ENCODE assay signal across 21 cellular contexts in the genomic region with DNA sequence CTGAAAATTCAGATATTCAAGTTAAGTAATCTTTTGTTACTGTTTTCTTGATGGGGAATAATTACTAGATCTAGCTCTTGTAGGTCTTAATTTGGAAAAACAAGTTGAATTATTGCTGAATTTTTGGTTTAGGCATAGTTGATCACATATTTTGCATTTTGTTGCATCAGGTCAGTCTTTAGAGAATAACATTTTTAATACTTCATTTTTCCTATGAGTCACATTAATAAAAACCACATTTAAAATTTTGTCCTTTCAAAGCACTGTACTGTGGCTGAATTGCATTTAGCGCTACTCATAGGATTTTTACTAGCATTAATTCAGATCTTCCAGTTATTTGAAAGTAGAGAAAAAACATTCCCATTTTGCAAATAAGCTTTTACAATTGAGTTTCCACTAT. TPM values are rescaled to one million over a fixed set of nuclear protein-coding genes. Genes with fewer than 3 reads are reported as not detected.
DNase-seq lines count a peak whose midpoint lies in the region; ATAC-seq and TF ChIP-seq lines count a peak whose summit lies in the region.
"Had no signal": no experiment of that assay in that cellular context is flagged by ENCODE, and none has a peak within 500 bp of the region (broad histone marks: within the 10 kb centered on the region; RNA-seq: fewer than 3 reads in every experiment).

No MANE protein-coding gene starts in this region.

- peaks cover 16% of the 10 kb centered on the region for H3K36me3 Mint-ChIP-seq in CD4-positive, alpha-beta T cell (ENCODE audit: low read depth)
- H3K36me3 Mint-ChIP-seq in GM23338 (ENCODE audit: low read depth) (peaks cover 16% of the 10 kb centered on the region; the same call in 2 of the 3 replicates), naive B cell (peaks cover 12 to 16% of the 10 kb centered on the region in 2 donors)
- peaks cover 14% of the 10 kb centered on the region for H3K36me3 Mint-ChIP-seq in activated naive CD8-positive, alpha-beta T cell

- peaks cover 99% of the 10 kb centered on the region for H3K79me2 ChIP-seq in GM23338 (replicated peaks; ENCODE audit: insufficient read depth)
- H3K79me2 ChIP-seq in hepatocyte = peaks cover 100% of the 10 kb centered on the region

- intact Hi-C loops in CD4-positive, alpha-beta T cell (cut with DNase I, micrococcal nuclease) = loop anchor here in 1 of 2 experiments (10.0 kb wide), 1 partner anchor 246 kb away; a partner anchor contains a TSS

- peaks cover 57% of the 10 kb centered on the region for H4K20me1 ChIP-seq in GM23338 (replicated peaks; ENCODE audit: insufficient read depth)
- H4K20me1 ChIP-seq in hepatocyte (ENCODE audit: insufficient read depth, poor library complexity, severe bottlenecking) = peaks cover 93% of the 10 kb centered on the region

- no peak for TF ChIP-seq CTCF in CD4-positive, alpha-beta T cell (IDR thresholded peaks at IDR 0.05)
- TF ChIP-seq CTCF in GM23338 (conservative IDR thresholded peaks at IDR 0.05; ENCODE audit: low read depth in 2 of 2) (no peak), hepatocyte (IDR thresholded peaks at IDR 0.05; ENCODE audit: poor library complexity) (no peak)

- H2AFZ ChIP-seq in GM23338 (no peak overlapping the region), hepatocyte (no peak overlapping the region)
- H2AFZ ChIP-seq: parathyroid adenoma had no signal

- no peaks in the 10 kb centered on the region for H3K9me3 ChIP-seq in CD4-positive, alpha-beta T cell (ENCODE audit: control insufficient read depth, low read length)
- H3K9me3 ChIP-seq in hepatocyte (ENCODE audit: low read depth) = no peaks in the 10 kb centered on the region
- H3K9me3 ChIP-seq: ascending aorta, esophagus squamous epithelium, mucosa of descending colon, suprapubic skin had no signal

- 92% methylated on average over 1 of the region's 1 CpG for WGBS in hepatocyte (ENCODE audit: low lambda C conversion rate, missing lambda C conversion rate)

- H3K27ac Mint-ChIP-seq in CD4-positive, alpha-beta T cell = peak overlapping the region; percentile 95
- H3K27ac Mint-ChIP-seq in GM23338 = 0 out of 2 replicates have a peak overlapping the region, but pooled peaks have one; percentile 3
- H3K27ac Mint-ChIP-seq in activated naive CD8-positive, alpha-beta T cell = peak overlapping the region; percentile 96
- peak overlapping the region; percentile 81 to 100 (median 97) for H3K27ac Mint-ChIP-seq in naive B cell

- no peak for ATAC-seq in CD4-positive, alpha-beta T cell (ENCODE audit: poor library complexity)
- no peak for ATAC-seq in GM23338
- ATAC-seq in naive B cell (ENCODE audit: low read depth in 2 of 2) = no peak
- no peak for ATAC-seq in GM18511 (IDR thresholded peaks at IDR 0.05; ENCODE audit: unreplicated experiment)
- ATAC-seq: activated CD4-positive, CD25-positive, alpha-beta regulatory T cell treated with anti-CD3 and anti-CD28 coated beads, Interleukin-2, amount 50 U/mL, for 24 hours; mucosa of descending colon had no signal

- H3K27me3 Mint-ChIP-seq in CD4-positive, alpha-beta T cell = no peaks in the 10 kb centered on the region
- peaks cover 7% of the 10 kb centered on the region for H3K27me3 Mint-ChIP-seq in GM23338 (ENCODE audit: insufficient read depth, low read depth, poor library complexity)
- H3K27me3 Mint-ChIP-seq in activated naive CD8-positive, alpha-beta T cell = no peaks in the 10 kb centered on the region
- no peaks in the 10 kb centered on the region for H3K27me3 Mint-ChIP-seq in naive B cell

- CTCF ChIA-PET in CD4-positive, alpha-beta T cell (lab: Charles Lee) = interaction anchor here (1.0 to 1.4 kb wide), 3 partner anchors 22 to 110 kb away, joined by 3 to 4 read pairs (median 3); no protein-coding TSS in a partner anchor

- no peaks in the 10 kb centered on the region for H3K9me2 ChIP-seq in GM23338 (ENCODE audit: insufficient read depth)
- H3K9me2 ChIP-seq in hepatocyte (replicated peaks; ENCODE audit: insufficient read depth) = no peaks in the 10 kb centered on the region

- peak overlapping the region; percentile 35 for H3K4me3 Mint-ChIP-seq in CD4-positive, alpha-beta T cell
- H3K4me3 Mint-ChIP-seq in GM23338 (no peak overlapping the region), naive B cell (peak overlapping the region in 4 of 8 donors; percentile 36 to 60 (median 40))
- H3K4me3 Mint-ChIP-seq in activated naive CD8-positive, alpha-beta T cell = peak overlapping the region; percentile 28

- H3K4me3 ChIP-seq in GM23338 (no peak overlapping the region), hepatocyte (no peak overlapping the region)
- H3K4me3 ChIP-seq: ascending aorta, esophagus squamous epithelium, mucosa of descending colon, suprapubic skin had no signal

- no peaks in the 10 kb centered on the region for H3K9me3 Mint-ChIP-seq in CD4-positive, alpha-beta T cell
- H3K9me3 Mint-ChIP-seq in GM23338 (no peaks in the 10 kb centered on the region; the same call in 1 of the 3 replicates), naive B cell (peaks cover 3 to 12% (median 6%) of the 10 kb centered on the region in 7 donors)
- peaks cover 6% of the 10 kb centered on the region for H3K9me3 Mint-ChIP-seq in activated naive CD8-positive, alpha-beta T cell (ENCODE audit: low read depth)

- H3K27ac ChIP-seq in CD4-positive, alpha-beta T cell (ENCODE audit: low read depth, low read length) = peak overlapping the region; percentile 57
- H3K27ac ChIP-seq in GM23338 (ENCODE audit: low read depth) (no peak overlapping the region), hepatocyte (no peak overlapping the region)
- H3K27ac ChIP-seq: ascending aorta, C4-2B, esophagus squamous epithelium, parathyroid adenoma, suprapubic skin had no signal

- peaks cover 96% of the 10 kb centered on the region for H3K4me1 Mint-ChIP-seq in CD4-positive, alpha-beta T cell (ENCODE audit: low read depth)
- H3K4me1 Mint-ChIP-seq in GM23338 (peaks cover 63% of the 10 kb centered on the region), naive B cell (peaks cover 81 to 99% (median 90%) of the 10 kb centered on the region in 3 donors)
- peaks cover 96% of the 10 kb centered on the region for H3K4me1 Mint-ChIP-seq in activated naive CD8-positive, alpha-beta T cell (ENCODE audit: low read depth)

- no peaks in the 10 kb centered on the region for H3F3A ChIP-seq in GM23338 (replicated peaks; ENCODE audit: low read depth)

- no peak for DNase-seq in CD4-positive, alpha-beta T cell
- DNase-seq in GM23338 (ENCODE audit: low spot score) (no peak), naive B cell (no peak), hepatocyte (ENCODE audit: low spot score) (no peak), NCI-H748 treated with DMSO at 0.1 percent for 48 hours (lab: John Stamatoyannopoulos, UW) (no peak)
- no peak for DNase-seq in central memory CD4-positive, alpha-beta T cell
- DNase-seq: activated T-cell treated with anti-CD3 and anti-CD28 coated beads, Interleukin-2, amount 50 U/mL, for 1 hour; cortex of kidney; EL; esophagus squamous epithelium; hippocampal formation; mucosa of descending colon; NCI-H446 treated with DMSO at 0.1 percent for 48 hours; stimulated activated CD4-positive, alpha-beta T cell treated with anti-CD3 and anti-CD28 coated beads, Interleukin-12 subunit alpha, Interleukin-12 subunit beta, amount 100 ng/mL, for 4 hours had no signal

- H3K4me1 ChIP-seq in GM23338 (ENCODE audit: insufficient read depth) = peaks cover 38% of the 10 kb centered on the region
- no peaks in the 10 kb centered on the region for H3K4me1 ChIP-seq in hepatocyte (ENCODE audit: insufficient read depth)

- no peaks in the 10 kb centered on the region for H3K36me3 ChIP-seq in GM23338 (ENCODE audit: insufficient read depth)
- H3K36me3 ChIP-seq in hepatocyte (replicated peaks; ENCODE audit: insufficient read depth, low read depth) = no peaks in the 10 kb centered on the region
- H3K36me3 ChIP-seq: ascending aorta, esophagus squamous epithelium, suprapubic skin had no signal

- no peak overlapping the region for H3K4me2 ChIP-seq in GM23338
- H3K4me2 ChIP-seq in hepatocyte = no peak overlapping the region

- POLR2A ChIA-PET in CD4-positive, alpha-beta T cell (lab: Charles Lee) = interaction anchor here (1.1 to 6.0 kb wide), 3 partner anchors 9 to 16 kb away, joined by 4 to 64 read pairs (median 52); no protein-coding TSS in a partner anchor

- no peaks in the 10 kb centered on the region for H3K27me3 ChIP-seq in CD4-positive, alpha-beta T cell (ENCODE audit: control insufficient read depth, insufficient read depth, low read length)
- no peaks in the 10 kb centered on the region for H3K27me3 ChIP-seq in GM23338 (ENCODE audit: insufficient read depth)
- H3K27me3 ChIP-seq in hepatocyte = no peaks in the 10 kb centered on the region
- H3K27me3 ChIP-seq: ascending aorta, esophagus squamous epithelium, suprapubic skin had no signal

TF ChIP-seq in GM23338, 12 proteins besides CTCF, POLR2A, EP300 and RAD21 (continues in another document):
- TF ChIP-seq POLR2AphosphoS5 (IDR thresholded peaks at IDR 0.05; ENCODE audit: low read depth) (no peak), EZH2 (IDR thresholded peaks at IDR 0.05; ENCODE audit: low read depth, unreplicated experiment) (no peak)
- TF ChIP-seq, protein P1, sequence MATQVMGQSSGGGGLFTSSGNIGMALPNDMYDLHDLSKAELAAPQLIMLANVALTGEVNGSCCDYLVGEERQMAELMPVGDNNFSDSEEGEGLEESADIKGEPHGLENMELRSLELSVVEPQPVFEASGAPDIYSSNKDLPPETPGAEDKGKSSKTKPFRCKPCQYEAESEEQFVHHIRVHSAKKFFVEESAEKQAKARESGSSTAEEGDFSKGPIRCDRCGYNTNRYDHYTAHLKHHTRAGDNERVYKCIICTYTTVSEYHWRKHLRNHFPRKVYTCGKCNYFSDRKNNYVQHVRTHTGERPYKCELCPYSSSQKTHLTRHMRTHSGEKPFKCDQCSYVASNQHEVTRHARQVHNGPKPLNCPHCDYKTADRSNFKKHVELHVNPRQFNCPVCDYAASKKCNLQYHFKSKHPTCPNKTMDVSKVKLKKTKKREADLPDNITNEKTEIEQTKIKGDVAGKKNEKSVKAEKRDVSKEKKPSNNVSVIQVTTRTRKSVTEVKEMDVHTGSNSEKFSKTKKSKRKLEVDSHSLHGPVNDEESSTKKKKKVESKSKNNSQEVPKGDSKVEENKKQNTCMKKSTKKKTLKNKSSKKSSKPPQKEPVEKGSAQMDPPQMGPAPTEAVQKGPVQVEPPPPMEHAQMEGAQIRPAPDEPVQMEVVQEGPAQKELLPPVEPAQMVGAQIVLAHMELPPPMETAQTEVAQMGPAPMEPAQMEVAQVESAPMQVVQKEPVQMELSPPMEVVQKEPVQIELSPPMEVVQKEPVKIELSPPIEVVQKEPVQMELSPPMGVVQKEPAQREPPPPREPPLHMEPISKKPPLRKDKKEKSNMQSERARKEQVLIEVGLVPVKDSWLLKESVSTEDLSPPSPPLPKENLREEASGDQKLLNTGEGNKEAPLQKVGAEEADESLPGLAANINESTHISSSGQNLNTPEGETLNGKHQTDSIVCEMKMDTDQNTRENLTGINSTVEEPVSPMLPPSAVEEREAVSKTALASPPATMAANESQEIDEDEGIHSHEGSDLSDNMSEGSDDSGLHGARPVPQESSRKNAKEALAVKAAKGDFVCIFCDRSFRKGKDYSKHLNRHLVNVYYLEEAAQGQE (IDR thresholded peaks at IDR 0.05; ENCODE audit: unreplicated experiment) = no peak

RNA-seq across cellular contexts. Expression of a gene that starts 23.2 kb away (rescaled TPM):
- total RNA-seq in CD4-positive, alpha-beta T cell = 10 to 100 TPM; 92.8 to 94.0 TPM
- total RNA-seq in GM23338 (2014; rRNA removed; shearing (Covaris generic)) = 77.2 and 99.2 TPM in 2 replicates
- polyA plus RNA-seq in GM23338 (2016; fragmentation: Nextera tagmentation; extraction: Ambion mirVana) (32.2 and 34.6 TPM in 2 replicates), naive B cell (ENCODE audit: low read depth in 6 of 6) (10 to 100 TPM; 11.8 to 36.0 (median 20.3) TPM), hepatocyte (59.1 and 60.6 TPM in 2 replicates)
- total RNA-seq in hepatocyte = 75.5 and 84.4 TPM in 2 replicates

Comparison
In these comparisons a context has a peak if more than half of its experiments do, and no peak if none do; other contexts are left out.
1. H3K27ac Mint-ChIP-seq: peak in every context shown above with its lines; median percentile 97 in naive B cell; 96 in activated naive CD8-positive, alpha-beta T cell; 95 in CD4-positive, alpha-beta T cell; 3 in GM23338.